ENCODE assay signal across 21 cellular contexts in genomic region chr2:240732911-240733622, GRCh38. TPM values are rescaled to one million over a fixed set of nuclear protein-coding genes. Genes with fewer than 3 reads are reported as not detected.
"Had no signal": no experiment of that assay in that cellular context is flagged by ENCODE, and none has a peak within 500 bp of the region (broad histone marks: within the 10 kb centered on the region; RNA-seq: fewer than 3 reads in every experiment).

No MANE protein-coding gene starts in this region.

- H3K36me3 ChIP-seq: ascending aorta, gastroesophageal sphincter, heart left ventricle, left ventricle myocardium inferior, suprapubic skin had no signal

- H3K27me3 ChIP-seq: ascending aorta had no signal

- H3K4me3 ChIP-seq: ascending aorta, gastroesophageal sphincter, heart left ventricle, left ventricle myocardium inferior, skin epidermis, suprapubic skin had no signal

- ATAC-seq: gastroesophageal sphincter; heart left ventricle; stimulated activated naive CD8-positive, alpha-beta T cell treated with anti-CD3 and anti-CD28 coated beads, Interleukin-15, amount 100 ng/mL, for 72 hours had no signal

- H3K9me3 ChIP-seq: ascending aorta, gastroesophageal sphincter, heart left ventricle, left ventricle myocardium inferior, suprapubic skin had no signal

- DNase-seq: activated naive CD4-positive, alpha-beta T cell treated with anti-CD3 and anti-CD28 coated beads for 36 hours; activated T-cell treated with anti-CD3 and anti-CD28 coated beads, Interleukin-2, amount 50 U/mL, for 24 hours; cerebellar nuclear complex; effector CD8-positive, alpha-beta T cell; heart left ventricle; left ventricle myocardium inferior; mammary epithelial cell; midbrain; nephron progenitor cell; occipital lobe; trophoblast cell; WERI-Rb-1 had no signal

- H3K4me1 ChIP-seq: ascending aorta, gastroesophageal sphincter, heart left ventricle, left ventricle myocardium inferior, suprapubic skin had no signal

- H3K27ac ChIP-seq: ascending aorta, gastroesophageal sphincter, heart left ventricle, left ventricle myocardium inferior, skin epidermis, suprapubic skin, WERI-Rb-1 had no signal

RNA-seq across cellular contexts. Expression of gene AQP12A, which starts 41.4 kb away (rescaled TPM):
- total RNA-seq: activated CD4-positive, alpha-beta memory T cell treated with anti-CD3 and anti-CD28 coated beads for 36 hours; activated naive CD4-positive, alpha-beta T cell treated with anti-CD3 and anti-CD28 coated beads for 36 hours; ascending aorta; esophagus mucosa; gastroesophageal sphincter; heart left ventricle; kidney epithelial cell; left ventricle myocardium inferior; mammary epithelial cell; occipital lobe; posterior vena cava; suprapubic skin had no signal
- polyA plus RNA-seq: heart left ventricle, mammary epithelial cell had no signal

RNA-seq across cellular contexts. Expression of gene AQP12B, which starts 50.4 kb away (rescaled TPM):
- total RNA-seq: activated CD4-positive, alpha-beta memory T cell treated with anti-CD3 and anti-CD28 coated beads for 36 hours; activated naive CD4-positive, alpha-beta T cell treated with anti-CD3 and anti-CD28 coated beads for 36 hours; ascending aorta; esophagus mucosa; gastroesophageal sphincter; heart left ventricle; kidney epithelial cell; left ventricle myocardium inferior; mammary epithelial cell; occipital lobe; suprapubic skin had no signal
- polyA plus RNA-seq: heart left ventricle, mammary epithelial cell had no signal
